8 cellular contexts compared by ENCODE assay signal in the genomic region with DNA sequence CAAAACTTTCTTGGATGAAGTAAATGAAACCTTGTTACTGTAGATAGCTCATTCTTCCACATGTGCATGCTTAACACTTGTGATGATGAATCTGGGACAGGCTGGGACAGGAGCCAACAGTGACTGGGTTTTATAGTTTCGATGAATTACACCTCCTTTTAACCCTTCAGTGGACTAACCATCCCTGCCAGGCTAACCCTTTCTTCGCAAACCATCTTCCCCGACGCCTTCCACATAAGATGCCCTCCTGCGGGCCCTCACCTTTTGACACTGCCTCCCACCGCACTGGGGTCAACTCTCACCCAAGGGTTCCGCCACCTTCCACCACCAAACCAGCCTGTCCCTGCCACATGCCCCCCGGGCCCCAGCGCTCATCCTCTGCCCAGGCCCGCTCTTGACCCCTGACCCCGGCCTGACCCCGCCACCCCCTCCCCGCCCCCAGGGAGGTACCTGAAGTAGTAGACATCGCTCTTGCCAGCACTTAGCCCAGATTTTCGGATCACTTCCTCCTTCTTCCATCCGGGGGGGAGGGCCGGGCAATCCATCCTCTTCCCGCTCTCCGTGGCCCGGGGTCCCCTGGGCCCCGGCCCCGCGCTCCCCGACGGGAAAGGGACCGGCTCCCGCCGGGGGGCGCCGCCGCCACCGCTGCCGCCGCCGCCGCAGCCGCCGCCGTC. TPM values are rescaled to one million over a fixed set of nuclear protein-coding genes. Genes with fewer than 3 reads are reported as not detected.
A peak's percentile ranks its signal among the peaks of the same experiment; 100 is the strongest.
DNase-seq lines count a peak whose midpoint lies in the region; ATAC-seq and TF ChIP-seq lines count a peak whose summit lies in the region.

No MANE protein-coding gene starts in this region.

- peak overlapping the region; percentile 58 for H3K4me3 ChIP-seq in Caco-2 (ENCODE audit: low read depth, low read length)
- peak overlapping the region; percentile 55 for H3K4me3 ChIP-seq in PC-9
- peak overlapping the region; percentile 81 for H3K4me3 ChIP-seq in fibroblast of pulmonary artery (replicated peaks; ENCODE audit: low read depth, low read length)
- H3K4me3 ChIP-seq in tibial nerve: peak overlapping the region; percentile 57 to 87 (median 82)

- H3K36me3 Mint-ChIP-seq in Caco-2 (ENCODE audit: insufficient read depth, unreplicated experiment) (peaks cover 6% of the 10 kb centered on the region), neural crest cell (ENCODE audit: low read depth) (no peaks in the 10 kb centered on the region)
- peaks cover 35% of the 10 kb centered on the region for H3K36me3 Mint-ChIP-seq in activated T-helper 2 cell treated with anti-CD3 and anti-CD28 coated beads, Interferon-gamma antibody, Interleukin-2, Interleukin-4, amounts not matched to agents 10 μg/mL and 5 μg/mL and 100 μg/mL, durations not matched to agents 14 hours and 24 hours and 36 hours (ENCODE audit: low read depth)

- H3K36me3 ChIP-seq in Caco-2 (ENCODE audit: control insufficient read depth, insufficient read depth, low read length): no peaks in the 10 kb centered on the region
- H3K36me3 ChIP-seq in PC-9 (ENCODE audit: low read depth): 0 out of 2 replicates have a peak, but pooled peaks cover 9% of the 10 kb centered on the region
- H3K36me3 ChIP-seq in tibial nerve: no peaks in the 10 kb centered on the region

- no peak for TF ChIP-seq POLR2A in tibial nerve (IDR thresholded peaks at IDR 0.05)

- BruUV-seq in Caco-2 (replicated peaks; lab: Mats Ljungman, UMichigan): no TSS peak
- BruUV-seq in PC-9 (replicated peaks; lab: Mats Ljungman, UMichigan): no TSS peak

- WGBS in tibial nerve, 2 donors: 1 to 5% methylated on average over 10 to 35 of the region's 39 CpGs

- ATAC-seq in GM21447 (IDR thresholded peaks at IDR 0.05; ENCODE audit: unreplicated experiment): peak; percentile 25

- H3K27ac ChIP-seq in PC-9 (peak overlapping the region; percentile 87), tibial nerve (peak overlapping the region; percentile 55 to 91 (median 85))

- H3K9me3 Mint-ChIP-seq in Caco-2 (ENCODE audit: unreplicated experiment) (no peaks in the 10 kb centered on the region), neural crest cell (no peaks in the 10 kb centered on the region)
- H3K9me3 Mint-ChIP-seq in activated T-helper 2 cell treated with anti-CD3 and anti-CD28 coated beads, Interferon-gamma antibody, Interleukin-2, Interleukin-4, amounts not matched to agents 10 μg/mL and 5 μg/mL and 100 μg/mL, durations not matched to agents 14 hours and 24 hours and 36 hours: no peaks in the 10 kb centered on the region

- peak overlapping the region; percentile 84 for H3K4me3 Mint-ChIP-seq in Caco-2 (ENCODE audit: unreplicated experiment)
- H3K4me3 Mint-ChIP-seq in activated T-helper 2 cell treated with anti-CD3 and anti-CD28 coated beads, Interferon-gamma antibody, Interleukin-2, Interleukin-4, amounts not matched to agents 10 μg/mL and 5 μg/mL and 100 μg/mL, durations not matched to agents 14 hours and 24 hours and 36 hours (ENCODE audit: low read depth): peak overlapping the region; percentile 98
- peak overlapping the region; percentile 94 for H3K4me3 Mint-ChIP-seq in neural crest cell

- H3K9me2 ChIP-seq in PC-9 (ENCODE audit: insufficient read depth): no peaks in the 10 kb centered on the region

- H3K79me2 ChIP-seq in PC-9 (ENCODE audit: low read depth): peaks cover 52% of the 10 kb centered on the region

- DNase-seq in Caco-2: peak in 1 of 2 experiments; percentile 1
- peak; percentile 77 for DNase-seq in HT-29 (ENCODE audit: low spot score)
- DNase-seq in PC-9: peak; percentile 23 to 77
- DNase-seq in activated T-helper 2 cell treated with anti-CD3 and anti-CD28 coated beads, Interferon-gamma antibody, Interleukin-2, Interleukin-4, amounts not matched to agents 10 μg/mL and 5 μg/mL and 100 μg/mL, durations not matched to agents 14 hours and 24 hours and 36 hours (ENCODE audit: low spot score): peak; percentile 20
- peak; percentile 90 for DNase-seq in fibroblast of pulmonary artery (ENCODE audit: low read depth)
- DNase-seq in neural crest cell (ENCODE audit: low read depth, low spot score): no peak
- DNase-seq in tibial nerve (ENCODE audit: low spot score in 2 of 2): peak; percentile 38 to 70

- H3F3A ChIP-seq in PC-9 (ENCODE audit: insufficient read depth, low read depth): peaks cover 8% of the 10 kb centered on the region; the same call in 1 of the 2 replicates

- H4K20me1 ChIP-seq in PC-9 (ENCODE audit: insufficient read depth): peaks cover 46% of the 10 kb centered on the region

- no peak for TF ChIP-seq EP300 in tibial nerve (IDR thresholded peaks at IDR 0.05)

- POLR2A ChIA-PET in Caco-2 (lab: Charles Lee) (no interaction called here), PC-9 (lab: Charles Lee; ENCODE audit: unreplicated experiment) (interaction anchor here (0.5 to 0.6 kb wide), 2 partner anchors 12 to 48 kb away, joined by 4 to 10 read pairs; no protein-coding TSS in a partner anchor)

- peaks cover 5% of the 10 kb centered on the region for H3K4me1 ChIP-seq in Caco-2
- peaks cover 32% of the 10 kb centered on the region for H3K4me1 ChIP-seq in PC-9 (replicated peaks; ENCODE audit: insufficient read depth)
- peaks cover 0 to 48% (median 30%) of the 10 kb centered on the region in 4 donors for H3K4me1 ChIP-seq in tibial nerve

- peak overlapping the region; percentile 89 for H3K4me2 ChIP-seq in PC-9

- CTCF ChIA-PET in Caco-2 (lab: Charles Lee) (interaction anchor here (0.9 to 1.6 kb wide), 2 partner anchors 12 to 46 kb away, joined by 3 to 9 read pairs; partner anchors contain the start of gene POLI), PC-9 (lab: Charles Lee) (interaction anchor here (0.8 to 1.6 kb wide), 3 partner anchors 46 to 169 kb away, joined by 3 to 6 read pairs (median 6); partner anchors contain the start of gene POLI)

- intact Hi-C loops in Caco-2 (cut with micrococcal nuclease; ENCODE audit: unreplicated experiment): loop anchor here (1.0 kb wide), 2 partner anchors 31 to 46 kb away; partner anchors contain the start of gene POLI
- intact Hi-C loops in PC-9 (cut with micrococcal nuclease; ENCODE audit: unreplicated experiment): loop anchor here (1.0 to 2.0 kb wide), 3 partner anchors 47 to 133 kb away; partner anchors contain the start of genes C18orf54 and STARD6
- intact Hi-C loops in activated T-helper 2 cell treated with anti-CD3 and anti-CD28 coated beads, Interferon-gamma antibody, Interleukin-2, Interleukin-4, amounts not matched to agents 10 μg/mL and 5 μg/mL and 100 μg/mL, durations not matched to agents 14 hours and 24 hours and 36 hours (cut with micrococcal nuclease): loop anchor here (1.0 kb wide), 7 partner anchors 38 to 134 kb away; partner anchors contain the start of genes C18orf54, POLI and STARD6

- H3K27me3 ChIP-seq in Caco-2 (replicated peaks; ENCODE audit: control insufficient read depth, insufficient read depth, low read length) (no peaks in the 10 kb centered on the region), PC-9 (ENCODE audit: insufficient read depth, low read depth) (no peaks in the 10 kb centered on the region), tibial nerve (no peaks in the 10 kb centered on the region)

- no peak overlapping the region for H2AFZ ChIP-seq in PC-9

- H3K9me3 ChIP-seq in Caco-2 (no peaks in the 10 kb centered on the region), PC-9 (ENCODE audit: insufficient read depth, low read depth) (no peaks in the 10 kb centered on the region), tibial nerve (no peaks in the 10 kb centered on the region)

- TF ChIP-seq CTCF in Caco-2 (IDR thresholded peaks at IDR 0.05; ENCODE audit: insufficient read depth in 1 of 2, low read depth in 1 of 2, low read length in 1 of 2, severe bottlenecking in 1 of 2, unreplicated experiment in 1 of 2) (no peak), PC-9 (conservative IDR thresholded peaks at IDR 0.05) (no peak; the same call in 1 of the 2 replicates), fibroblast of pulmonary artery (IDR thresholded peaks at IDR 0.05; ENCODE audit: low read length, missing control alignments) (no peak), neural crest cell (conservative IDR thresholded peaks at IDR 0.05) (no peak), tibial nerve (IDR thresholded peaks at IDR 0.05) (no peak)

- H3K27ac Mint-ChIP-seq in Caco-2 (ENCODE audit: unreplicated experiment): peak overlapping the region; percentile 44
- peak overlapping the region; percentile 93 for H3K27ac Mint-ChIP-seq in activated T-helper 2 cell treated with anti-CD3 and anti-CD28 coated beads, Interferon-gamma antibody, Interleukin-2, Interleukin-4, amounts not matched to agents 10 μg/mL and 5 μg/mL and 100 μg/mL, durations not matched to agents 14 hours and 24 hours and 36 hours
- peak overlapping the region; percentile 78 for H3K27ac Mint-ChIP-seq in neural crest cell (ENCODE audit: unreplicated experiment)

- H3K27me3 Mint-ChIP-seq in Caco-2 (ENCODE audit: insufficient read depth, unreplicated experiment) (no peaks in the 10 kb centered on the region), neural crest cell (ENCODE audit: low read depth) (no peaks in the 10 kb centered on the region)
- H3K27me3 Mint-ChIP-seq in activated T-helper 2 cell treated with anti-CD3 and anti-CD28 coated beads, Interferon-gamma antibody, Interleukin-2, Interleukin-4, amounts not matched to agents 10 μg/mL and 5 μg/mL and 100 μg/mL, durations not matched to agents 14 hours and 24 hours and 36 hours (ENCODE audit: low read depth): no peaks in the 10 kb centered on the region

- H3K4me1 Mint-ChIP-seq in Caco-2 (ENCODE audit: low read depth, unreplicated experiment) (peaks cover 1% of the 10 kb centered on the region), neural crest cell (peaks cover 36% of the 10 kb centered on the region)
- peaks cover 43% of the 10 kb centered on the region for H3K4me1 Mint-ChIP-seq in activated T-helper 2 cell treated with anti-CD3 and anti-CD28 coated beads, Interferon-gamma antibody, Interleukin-2, Interleukin-4, amounts not matched to agents 10 μg/mL and 5 μg/mL and 100 μg/mL, durations not matched to agents 14 hours and 24 hours and 36 hours (ENCODE audit: low read depth)

RNA-seq across cellular contexts. Expression of gene MBD2, which starts 0.8 kb away (rescaled TPM):
- total RNA-seq in Caco-2 (2022): 19.9 and 23.2 TPM in 2 replicates
- 11.6 and 14.4 TPM in 2 replicates for total RNA-seq in HT-29 (2014; rRNA removed; shearing (Covaris generic))
- 72.0 and 80.9 TPM in 2 replicates for total RNA-seq in PC-9 (2021)
- total RNA-seq in activated T-helper 2 cell treated with anti-CD3 and anti-CD28 coated beads, Interferon-gamma antibody, Interleukin-2, Interleukin-4, amounts not matched to agents 10 μg/mL and 5 μg/mL and 100 μg/mL, durations not matched to agents 14 hours and 24 hours and 36 hours: 165 and 196 TPM in 2 replicates
- 36.2 TPM in 2 replicates for total RNA-seq in neural crest cell
- total RNA-seq in tibial nerve: 10 to 100 TPM; 32.1 to 60.6 (median 37.8) TPM

RNA-seq across cellular contexts. Expression of gene POLI, which starts 45.6 kb away (rescaled TPM):
- 16.2 and 17.1 TPM in 2 replicates for total RNA-seq in Caco-2 (2022)
- 5.0 TPM in 2 replicates for total RNA-seq in HT-29 (2014; rRNA removed; shearing (Covaris generic))
- total RNA-seq in PC-9 (2021): 11.9 and 17.6 TPM in 2 replicates
- 11.8 and 14.1 TPM in 2 replicates for total RNA-seq in activated T-helper 2 cell treated with anti-CD3 and anti-CD28 coated beads, Interferon-gamma antibody, Interleukin-2, Interleukin-4, amounts not matched to agents 10 μg/mL and 5 μg/mL and 100 μg/mL, durations not matched to agents 14 hours and 24 hours and 36 hours
- 47.5 and 55.1 TPM in 2 replicates for total RNA-seq in neural crest cell
- 10 to 100 TPM; 36.0 to 55.7 (median 38.9) TPM for total RNA-seq in tibial nerve
